In genomic region chr9:108543251-108543768, GRCh38 we compare ENCODE assay signal across 11 cellular contexts.
DNase-seq lines count a peak whose midpoint lies in the region; ATAC-seq and TF ChIP-seq lines count a peak whose summit lies in the region.
"Had no signal": no experiment of that assay in that cellular context is flagged by ENCODE, and none has a peak within 500 bp of the region (broad histone marks: within the 10 kb centered on the region; RNA-seq: fewer than 3 reads in every experiment).

No MANE protein-coding gene starts in this region.

- H3K36me3 ChIP-seq in NT2/D1 (ENCODE audit: insufficient read depth, insufficient read length, low read length) (no peaks in the 10 kb centered on the region), lower lobe of right lung (no peaks in the 10 kb centered on the region)
- H3K36me3 ChIP-seq: SJCRH30 had no signal

- no peak overlapping the region for H3K4me3 ChIP-seq in HFF-Myc (replicated peaks; ENCODE audit: low read depth, low read length)
- no peak overlapping the region for H3K4me3 ChIP-seq in NT2/D1 (ENCODE audit: insufficient read length, low read depth)
- no peak overlapping the region for H3K4me3 ChIP-seq in fibroblast of mammary gland (ENCODE audit: control insufficient read depth, low read depth, low read length)
- H3K4me3 ChIP-seq in lower lobe of right lung = no peak overlapping the region
- H3K4me3 ChIP-seq: SJCRH30 had no signal

- H3K4me1 ChIP-seq in NT2/D1 (ENCODE audit: insufficient read depth, insufficient read length) (no peaks in the 10 kb centered on the region), lower lobe of right lung (no peaks in the 10 kb centered on the region)
- H3K4me1 ChIP-seq: SJCRH30 had no signal

- no peak overlapping the region for H3K9ac ChIP-seq in NT2/D1 (ENCODE audit: insufficient read length, low read depth)

- H3K9me3 ChIP-seq in NT2/D1 (ENCODE audit: insufficient read depth, low read length) (no peaks in the 10 kb centered on the region), lower lobe of right lung (no peaks in the 10 kb centered on the region)
- H3K9me3 ChIP-seq: SJCRH30 had no signal

- H3K27ac ChIP-seq in lower lobe of right lung = no peak overlapping the region
- H3K27ac ChIP-seq: SJCRH30 had no signal

- ATAC-seq in lower lobe of right lung (no peak), HG02678 (IDR thresholded peaks at IDR 0.05; ENCODE audit: unreplicated experiment) (no peak), GM19328 (IDR thresholded peaks at IDR 0.05; ENCODE audit: unreplicated experiment) (no peak)

- DNase-seq in AG08395 (ENCODE audit: low spot score) = peak; percentile 26
- DNase-seq in HFF-Myc (ENCODE audit: extremely low read depth, low read depth) = peak; percentile 35
- DNase-seq in NT2/D1 (ENCODE audit: low read depth, low spot score) = peak; percentile 74
- DNase-seq in fibroblast of mammary gland (ENCODE audit: low read depth) = peak; percentile 89
- DNase-seq in lower lobe of right lung = no peak
- DNase-seq in DMS 273 treated with DMSO at 0.1 percent for 48 hours (lab: John Stamatoyannopoulos, UW) = no peak
- DNase-seq: activated CD4-positive, alpha-beta T cell treated with anti-CD3 and anti-CD28 coated beads, Interleukin-2, amount 50 U/mL, for 48 hours; activated naive CD8-positive, alpha-beta T cell treated with anti-CD3 and anti-CD28 coated beads, Interleukin-2, amount 10 ng/mL, durations not matched to agents 7 days and 5 days; SJCRH30 had no signal

- H3K27me3 ChIP-seq in NT2/D1 (ENCODE audit: insufficient read depth, insufficient read length) (no peaks in the 10 kb centered on the region), lower lobe of right lung (ENCODE audit: low read depth) (no peaks in the 10 kb centered on the region)
- H3K27me3 ChIP-seq: SJCRH30 had no signal

- intact Hi-C loops in lower lobe of right lung (cut with DNase I) = no loop called here

- TF ChIP-seq CTCF in HFF-Myc (IDR thresholded peaks at IDR 0.05; ENCODE audit: low read depth, low read length, missing control alignments) (no peak), fibroblast of mammary gland (conservative IDR thresholded peaks at IDR 0.05; ENCODE audit: control insufficient read depth, insufficient read depth, low read depth, low read length) (no peak), lower lobe of right lung (IDR thresholded peaks at IDR 0.05) (no peak)

Comparison
In these comparisons a context has a peak if more than half of its experiments do, and no peak if none do; other contexts are left out.
1. DNase-seq: peak in AG08395 (single experiment), HFF-Myc (single experiment), NT2/D1 (single experiment) and fibroblast of mammary gland (single experiment); none in lower lobe of right lung (single experiment) and DMS 273 treated with DMSO at 0.1 percent for 48 hours (single experiment).